In genomic region chr1:46990541-46990940, GRCh38 we compare ENCODE assay signal across 5 cellular contexts. TPM values are rescaled to one million over a fixed set of nuclear protein-coding genes. Genes with fewer than 3 reads are reported as not detected.
"Had no signal": no experiment of that assay in that cellular context is flagged by ENCODE, and none has a peak within 500 bp of the region (broad histone marks: within the 10 kb centered on the region; RNA-seq: fewer than 3 reads in every experiment).

No MANE protein-coding gene starts in this region.

RNA-seq across cellular contexts. Expression of gene CYP4X1, which starts 32.9 kb away (rescaled TPM):
- total RNA-seq: HT-29, IMR-90 had no signal
- polyA plus RNA-seq: HepG2, IgD-negative memory B cell, IMR-90 had no signal

RNA-seq across cellular contexts. Expression of gene CYP4A11, which starts 49.3 kb away (rescaled TPM):
- total RNA-seq: HepG2, HT-29, HT1080, IMR-90 had no signal
- polyA plus RNA-seq: HepG2, IgD-negative memory B cell, IMR-90 had no signal
